In genomic region chr7:129433823-129434171, GRCh38 we compare ENCODE assay signal across 1 cellular context.
A peak's percentile ranks its signal among the peaks of the same experiment; 100 is the strongest.
TF ChIP-seq lines count a peak whose summit lies in the region.

No MANE protein-coding gene starts in this region.

TF ChIP-seq in K562, 482 proteins besides CTCF, POLR2A, EP300 and RAD21 (continued from another document):
- TF ChIP-seq, protein P1, sequence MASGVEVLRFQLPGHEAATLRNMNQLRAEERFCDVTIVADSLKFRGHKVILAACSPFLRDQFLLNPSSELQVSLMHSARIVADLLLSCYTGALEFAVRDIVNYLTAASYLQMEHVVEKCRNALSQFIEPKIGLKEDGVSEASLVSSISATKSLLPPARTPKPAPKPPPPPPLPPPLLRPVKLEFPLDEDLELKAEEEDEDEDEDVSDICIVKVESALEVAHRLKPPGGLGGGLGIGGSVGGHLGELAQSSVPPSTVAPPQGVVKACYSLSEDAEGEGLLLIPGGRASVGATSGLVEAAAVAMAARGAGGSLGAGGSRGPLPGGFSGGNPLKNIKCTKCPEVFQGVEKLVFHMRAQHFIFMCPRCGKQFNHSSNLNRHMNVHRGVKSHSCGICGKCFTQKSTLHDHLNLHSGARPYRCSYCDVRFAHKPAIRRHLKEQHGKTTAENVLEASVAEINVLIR (CRISPR knock-in tag; IDR thresholded peaks at IDR 0.05): no peak
- TF ChIP-seq HDAC6 (IDR thresholded peaks at IDR 0.05; ENCODE audit: low read depth, low read length) (0 out of 2 replicates have a peak, but pooled peaks have one; percentile 24), BHLHE40 (IDR thresholded peaks at IDR 0.05; ENCODE audit: low read length) (peak; percentile 42), MBD2 (IDR thresholded peaks at IDR 0.05; ENCODE audit: borderline replicate concordance, low read depth) (no peak), GATA2 (CRISPR knock-in tag; IDR thresholded peaks at IDR 0.05) (no peak), TAF7 (tag; IDR thresholded peaks at IDR 0.05) (no peak), SMARCC2 (IDR thresholded peaks at IDR 0.05; ENCODE audit: low read depth) (0 out of 2 replicates have a peak, but pooled peaks have one; percentile 40), TRIM28 (IDR thresholded peaks at IDR 0.05) (no peak), CHCHD3 (CRISPR knock-in tag; IDR thresholded peaks at IDR 0.05) (0 out of 2 replicates have a peak, but pooled peaks have one; percentile 42), ZNF133 (CRISPR knock-in tag; IDR thresholded peaks at IDR 0.05) (0 out of 2 replicates have a peak, but pooled peaks have one; percentile 2), ZNF12 (CRISPR knock-in tag; IDR thresholded peaks at IDR 0.05) (no peak), ZNF174 (CRISPR knock-in tag; IDR thresholded peaks at IDR 0.05) (no peak), FOXM1 (IDR thresholded peaks at IDR 0.05; ENCODE audit: low read depth) (no peak), FOXM1 (CRISPR knock-in tag; IDR thresholded peaks at IDR 0.05; ENCODE audit: low read depth) (no peak), SMARCA4 (IDR thresholded peaks at IDR 0.05) (peak; percentile 13; the same call in 1 of the 2 replicates), TBP (optimal IDR thresholded peaks at IDR 0.05; ENCODE audit: low read depth, low read length) (no peak), WHSC1 (IDR thresholded peaks at IDR 0.05; ENCODE audit: low read length) (no peak), ZNF318 (IDR thresholded peaks at IDR 0.05; ENCODE audit: borderline replicate concordance in 1 of 2, low read depth in 1 of 2) (no peak), POU5F1 (IDR thresholded peaks at IDR 0.05; ENCODE audit: borderline replicate concordance, low read depth, low read length, partially characterized antibody) (no peak), SIN3A (IDR thresholded peaks at IDR 0.05; ENCODE audit: borderline replicate concordance in 2 of 2, control insufficient read depth in 1 of 2, low read depth in 2 of 2, low read length in 2 of 2) (0 out of 4 replicates have a peak, but pooled peaks of 1 of the 2 experiments have one; percentile 11), OTX1 (CRISPR knock-in tag; IDR thresholded peaks at IDR 0.05) (peak; percentile 51; the same call in 1 of the 2 replicates), FOXJ3 (CRISPR knock-in tag; IDR thresholded peaks at IDR 0.05) (no peak), SAFB (IDR thresholded peaks at IDR 0.05; ENCODE audit: borderline replicate concordance, low read depth, low read length) (no peak)
- TF ChIP-seq, protein P2, sequence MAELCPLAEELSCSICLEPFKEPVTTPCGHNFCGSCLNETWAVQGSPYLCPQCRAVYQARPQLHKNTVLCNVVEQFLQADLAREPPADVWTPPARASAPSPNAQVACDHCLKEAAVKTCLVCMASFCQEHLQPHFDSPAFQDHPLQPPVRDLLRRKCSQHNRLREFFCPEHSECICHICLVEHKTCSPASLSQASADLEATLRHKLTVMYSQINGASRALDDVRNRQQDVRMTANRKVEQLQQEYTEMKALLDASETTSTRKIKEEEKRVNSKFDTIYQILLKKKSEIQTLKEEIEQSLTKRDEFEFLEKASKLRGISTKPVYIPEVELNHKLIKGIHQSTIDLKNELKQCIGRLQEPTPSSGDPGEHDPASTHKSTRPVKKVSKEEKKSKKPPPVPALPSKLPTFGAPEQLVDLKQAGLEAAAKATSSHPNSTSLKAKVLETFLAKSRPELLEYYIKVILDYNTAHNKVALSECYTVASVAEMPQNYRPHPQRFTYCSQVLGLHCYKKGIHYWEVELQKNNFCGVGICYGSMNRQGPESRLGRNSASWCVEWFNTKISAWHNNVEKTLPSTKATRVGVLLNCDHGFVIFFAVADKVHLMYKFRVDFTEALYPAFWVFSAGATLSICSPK (IDR thresholded peaks at IDR 0.05; ENCODE audit: borderline replicate concordance): no peak
- TF ChIP-seq, protein P3, sequence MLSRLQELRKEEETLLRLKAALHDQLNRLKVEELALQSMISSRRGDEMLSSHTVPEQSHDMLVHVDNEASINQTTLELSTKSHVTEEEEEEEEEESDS (CRISPR knock-in tag; IDR thresholded peaks at IDR 0.05): no peak
- TF ChIP-seq, protein P4, sequence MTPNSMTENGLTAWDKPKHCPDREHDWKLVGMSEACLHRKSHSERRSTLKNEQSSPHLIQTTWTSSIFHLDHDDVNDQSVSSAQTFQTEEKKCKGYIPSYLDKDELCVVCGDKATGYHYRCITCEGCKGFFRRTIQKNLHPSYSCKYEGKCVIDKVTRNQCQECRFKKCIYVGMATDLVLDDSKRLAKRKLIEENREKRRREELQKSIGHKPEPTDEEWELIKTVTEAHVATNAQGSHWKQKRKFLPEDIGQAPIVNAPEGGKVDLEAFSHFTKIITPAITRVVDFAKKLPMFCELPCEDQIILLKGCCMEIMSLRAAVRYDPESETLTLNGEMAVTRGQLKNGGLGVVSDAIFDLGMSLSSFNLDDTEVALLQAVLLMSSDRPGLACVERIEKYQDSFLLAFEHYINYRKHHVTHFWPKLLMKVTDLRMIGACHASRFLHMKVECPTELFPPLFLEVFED (CRISPR knock-in tag; conservative IDR thresholded peaks at IDR 0.05): no peak
- TF ChIP-seq, protein P5, sequence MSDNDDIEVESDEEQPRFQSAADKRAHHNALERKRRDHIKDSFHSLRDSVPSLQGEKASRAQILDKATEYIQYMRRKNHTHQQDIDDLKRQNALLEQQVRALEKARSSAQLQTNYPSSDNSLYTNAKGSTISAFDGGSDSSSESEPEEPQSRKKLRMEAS (CRISPR knock-in tag; IDR thresholded peaks at IDR 0.05): 0 out of 2 replicates have a peak, but pooled peaks have one; percentile 9
